ENCODE assay signal across 8 cellular contexts in genomic region chr12:46383654-46384450, GRCh38. TPM values are rescaled to one million over a fixed set of nuclear protein-coding genes. Genes with fewer than 3 reads are reported as not detected.
DNase-seq lines count a peak whose midpoint lies in the region; ATAC-seq and TF ChIP-seq lines count a peak whose summit lies in the region.

No MANE protein-coding gene starts in this region.

- no peaks in the 10 kb centered on the region for H3K9me3 ChIP-seq in CD8-positive, alpha-beta memory T cell (ENCODE audit: low read length)
- H3K9me3 ChIP-seq in osteoblast (ENCODE audit: low read depth, low read length) = no peaks in the 10 kb centered on the region
- no peaks in the 10 kb centered on the region for H3K9me3 ChIP-seq in thymus (ENCODE audit: control insufficient read depth)

- H3K9me3 Mint-ChIP-seq in CD8-positive, alpha-beta memory T cell = no peaks in the 10 kb centered on the region

- H3K36me3 ChIP-seq in CD8-positive, alpha-beta memory T cell (ENCODE audit: insufficient read depth, low read length) = no peaks in the 10 kb centered on the region
- H3K36me3 ChIP-seq in osteoblast (ENCODE audit: insufficient read depth, low read length) (no peaks in the 10 kb centered on the region), thymus (ENCODE audit: control insufficient read depth, insufficient read depth) (no peaks in the 10 kb centered on the region)

- H3K27ac Mint-ChIP-seq in CD8-positive, alpha-beta memory T cell = peak overlapping the region; percentile 89 to 98 (median 96)

- peak overlapping the region; percentile 88 to 96 (median 89) for H3K4me3 Mint-ChIP-seq in CD8-positive, alpha-beta memory T cell

- peak; percentile 66 to 85 (median 79) for DNase-seq in CD8-positive, alpha-beta memory T cell
- DNase-seq in RPMI8226 = peak; percentile 87
- peak; percentile 76 for DNase-seq in activated naive CD4-positive, alpha-beta T cell treated with Interleukin-2 at 50 U/mL for 16 hours
- DNase-seq in germinal center (ENCODE audit: low spot score) = peak; percentile 11
- DNase-seq in osteoblast (ENCODE audit: insufficient read length, low spot score, missing footprints) = peak; percentile 79

- H3K27me3 Mint-ChIP-seq in CD8-positive, alpha-beta memory T cell = no peaks in the 10 kb centered on the region

- peak overlapping the region; percentile 49 for H2AFZ ChIP-seq in osteoblast (ENCODE audit: low read length)

- CTCF ChIA-PET in CD8-positive, alpha-beta memory T cell (lab: Charles Lee) = interaction anchor here (0.9 to 2.1 kb wide), 3 partner anchors 12 to 226 kb away, joined by 3 to 6 read pairs (median 4); no protein-coding TSS in a partner anchor

- H3K79me2 ChIP-seq in osteoblast (ENCODE audit: insufficient read depth, low read length) = peaks cover 24% of the 10 kb centered on the region

- TF ChIP-seq CTCF in osteoblast (IDR thresholded peaks at IDR 0.05; ENCODE audit: extremely low read depth, low read depth, low read length) = no peak

- ATAC-seq in GM19397 (IDR thresholded peaks at IDR 0.05; ENCODE audit: unreplicated experiment) (peak; percentile 27), HG03565 (IDR thresholded peaks at IDR 0.05; ENCODE audit: unreplicated experiment) (peak; percentile 23)

- no peaks in the 10 kb centered on the region for H3K27me3 ChIP-seq in CD8-positive, alpha-beta memory T cell (ENCODE audit: insufficient read depth, low read length, poor library complexity, severe bottlenecking)
- H3K27me3 ChIP-seq in osteoblast (ENCODE audit: insufficient read depth, low read length) (no peaks in the 10 kb centered on the region), thymus (ENCODE audit: control insufficient read depth, insufficient read depth) (no peaks in the 10 kb centered on the region)

- H3K4me3 ChIP-seq in CD8-positive, alpha-beta memory T cell (ENCODE audit: low read length) = peak overlapping the region; percentile 65
- H3K4me3 ChIP-seq in osteoblast (ENCODE audit: insufficient read depth, low read length) (peak overlapping the region; percentile 77), thymus (ENCODE audit: low read length) (peak overlapping the region; percentile 54)

- POLR2A ChIA-PET in CD8-positive, alpha-beta memory T cell (lab: Charles Lee) = interaction anchor here (0.6 to 1.3 kb wide), 4 partner anchors 12 to 228 kb away, joined by 3 to 8 read pairs (median 4); partner anchors contain the start of gene SLC38A1

- H4K20me1 ChIP-seq in osteoblast (ENCODE audit: insufficient read depth, low read length) = no peaks in the 10 kb centered on the region

- H3K4me1 ChIP-seq in CD8-positive, alpha-beta memory T cell (ENCODE audit: insufficient read depth, low read length) = peaks cover 26% of the 10 kb centered on the region
- peaks cover 56% of the 10 kb centered on the region for H3K4me1 ChIP-seq in osteoblast (ENCODE audit: insufficient read depth, low read length)
- peaks cover 19% of the 10 kb centered on the region for H3K4me1 ChIP-seq in thymus (ENCODE audit: control insufficient read depth, insufficient read depth, low read length)

- peaks cover 33 to 49% (median 41%) of the 10 kb centered on the region in 3 donors for H3K4me1 Mint-ChIP-seq in CD8-positive, alpha-beta memory T cell

- H3K4me2 ChIP-seq in osteoblast (ENCODE audit: insufficient read depth, low read length) = peak overlapping the region; percentile 77

- peaks cover 0 to 5% (median 0%) of the 10 kb centered on the region in 3 donors for H3K36me3 Mint-ChIP-seq in CD8-positive, alpha-beta memory T cell

- H3K27ac ChIP-seq in CD8-positive, alpha-beta memory T cell (ENCODE audit: low read depth, low read length) = peak overlapping the region; percentile 93
- H3K27ac ChIP-seq in osteoblast (ENCODE audit: low read depth, low read length) (peak overlapping the region; percentile 98), thymus (ENCODE audit: low read depth) (peak overlapping the region; percentile 98)

- WGBS in thymus = under 1% methylated on average over 47 of the region's 47 CpGs

RNA-seq across cellular contexts. Expression of gene SLC38A2, which starts 11.3 kb away (rescaled TPM):
- total RNA-seq in CD8-positive, alpha-beta memory T cell = 100 to 1,000 TPM; 198 to 202 TPM
- polyA plus RNA-seq in CD8-positive, alpha-beta memory T cell = 58.4 TPM
- 919 and 1,020 TPM in 2 replicates for total RNA-seq in osteoblast
- polyA plus RNA-seq in thymus = 137 TPM

Comparison
In these comparisons a context has a peak if more than half of its experiments do, and no peak if none do; other contexts are left out.
1. Peak in every context shown above with its lines: DNase-seq, ATAC-seq, H3K4me3 ChIP-seq and H3K27ac ChIP-seq.
2. DNase-seq: peak in every context shown above with its lines; median percentile 87 in RPMI8226; 79 in CD8-positive, alpha-beta memory T cell; 79 in osteoblast; 76 in activated naive CD4-positive, alpha-beta T cell treated with Interleukin-2 at 50 U/mL for 16 hours; 11 in germinal center.